ENCODE assay signal across 1 cellular context in the genomic region with DNA sequence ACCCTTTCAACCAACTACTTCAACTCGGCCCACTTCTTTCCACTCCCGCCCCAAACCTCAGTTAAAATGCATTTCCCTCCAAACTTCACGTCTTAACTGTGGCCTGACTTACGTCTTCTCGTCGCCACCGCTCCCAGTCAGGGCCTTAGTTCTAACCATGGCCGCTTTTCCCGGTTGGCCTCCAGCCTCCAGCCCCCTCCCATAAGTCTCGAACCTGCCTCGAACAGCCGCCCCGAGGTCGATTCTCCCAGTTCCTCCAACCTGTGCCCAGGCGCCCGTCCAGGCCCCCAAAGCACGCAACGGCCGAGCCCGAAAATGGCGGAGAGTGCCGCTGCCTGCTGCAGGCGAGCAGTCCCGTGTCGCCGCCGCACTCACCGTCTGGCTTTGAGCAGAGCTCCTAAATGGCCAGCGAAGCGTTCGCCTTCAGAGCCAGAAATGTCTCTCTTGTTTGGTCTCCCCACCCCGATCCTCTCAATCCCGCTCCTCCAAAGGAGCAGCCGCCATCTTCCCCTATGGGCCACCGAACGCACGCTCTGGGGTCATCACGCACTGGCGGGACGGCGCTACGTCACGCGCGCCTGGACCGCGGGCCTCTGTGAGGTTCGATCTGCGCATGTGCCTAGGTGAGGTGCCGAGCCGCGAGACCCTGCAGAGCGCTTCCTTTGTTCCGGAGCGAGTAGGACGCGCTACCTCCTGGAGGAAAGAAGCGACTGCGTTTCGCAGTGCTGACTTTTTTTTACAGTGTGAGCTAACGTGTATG.
A peak's percentile ranks its signal among the peaks of the same experiment; 100 is the strongest.
TF ChIP-seq lines count a peak whose summit lies in the region.

Gene WDR33, minus strand, starts transcription at position 535 of the 760 bp plus-strand sequence. CDS start 40,190 bp downstream, outside the sequence.

TF ChIP-seq in HepG2, 621 proteins besides CTCF, POLR2A, EP300 and RAD21 (continued from another document and continues in another):
- TF ChIP-seq NR1H2 (CRISPR knock-in tag; IDR thresholded peaks at IDR 0.05; ENCODE audit: borderline replicate concordance, low read depth) (no peak; the same call in 1 of the 2 replicates), ZNF335 (CRISPR knock-in tag; IDR thresholded peaks at IDR 0.05) (peak; percentile 26; the same call in 1 of the 2 replicates), ZFP41 (CRISPR knock-in tag; IDR thresholded peaks at IDR 0.05; ENCODE audit: borderline replicate concordance) (peak; percentile 57), NR2F2 (IDR thresholded peaks at IDR 0.05; ENCODE audit: borderline replicate concordance, low read depth) (peak; percentile 43; the same call in 1 of the 2 replicates), ELF1 (CRISPR knock-in tag; IDR thresholded peaks at IDR 0.05) (peak; percentile 81; the same call in 1 of the 2 replicates), FOXK1 (CRISPR knock-in tag; IDR thresholded peaks at IDR 0.05; ENCODE audit: borderline replicate concordance, low read depth) (peak; percentile 47; the same call in 1 of the 2 replicates), NFKBIZ (CRISPR knock-in tag; IDR thresholded peaks at IDR 0.05) (peak; percentile 89; the same call in 1 of the 2 replicates), HHEX (CRISPR knock-in tag; IDR thresholded peaks at IDR 0.05) (no peak), HDAC2 (CRISPR knock-in tag; IDR thresholded peaks at IDR 0.05) (peak; percentile 89), ZNF567 (CRISPR knock-in tag; IDR thresholded peaks at IDR 0.05; ENCODE audit: borderline replicate concordance) (peak; percentile 25; the same call in 1 of the 2 replicates), ZBTB37 (CRISPR knock-in tag; IDR thresholded peaks at IDR 0.05) (peak; percentile 46; the same call in 1 of the 2 replicates), XBP1 (CRISPR knock-in tag; IDR thresholded peaks at IDR 0.05) (0 out of 2 replicates have a peak, but pooled peaks have one; percentile 31), POGK (CRISPR knock-in tag; conservative IDR thresholded peaks at IDR 0.05) (peak; percentile 92), SNAPC2 (CRISPR knock-in tag; IDR thresholded peaks at IDR 0.05) (peak; percentile 70; the same call in 1 of the 2 replicates), SOX6 (IDR thresholded peaks at IDR 0.05) (no peak), SOX6 (CRISPR knock-in tag; IDR thresholded peaks at IDR 0.05) (peak; percentile 75), SMAD1 (CRISPR knock-in tag; IDR thresholded peaks at IDR 0.05; ENCODE audit: borderline replicate concordance, low read depth) (peak; percentile 98), HNRNPK (IDR thresholded peaks at IDR 0.05; ENCODE audit: low read depth, low read length, poor library complexity, severe bottlenecking) (no peak), TAF15 (IDR thresholded peaks at IDR 0.05; ENCODE audit: low read depth, low read length, poor library complexity, severe bottlenecking) (no peak), ZNF124 (CRISPR knock-in tag; IDR thresholded peaks at IDR 0.05) (peak; percentile 97; the same call in 1 of the 2 replicates), FOXO4 (CRISPR knock-in tag; conservative IDR thresholded peaks at IDR 0.05) (no peak), POLR2G (IDR thresholded peaks at IDR 0.05; ENCODE audit: low read depth, low read length) (peak; percentile 99), ZNF7 (CRISPR knock-in tag; IDR thresholded peaks at IDR 0.05) (no peak), HOXA7 (CRISPR knock-in tag; IDR thresholded peaks at IDR 0.05) (0 out of 2 replicates have a peak, but pooled peaks have one; percentile 58), NAIF1 (CRISPR knock-in tag; IDR thresholded peaks at IDR 0.05; ENCODE audit: borderline replicate concordance) (no peak; the same call in none of the 2 replicates), ZNF121 (CRISPR knock-in tag; IDR thresholded peaks at IDR 0.05) (peak; percentile 87), NCOA2 (CRISPR knock-in tag; IDR thresholded peaks at IDR 0.05) (peak; percentile 72), RFXANK (CRISPR knock-in tag; IDR thresholded peaks at IDR 0.05) (peak; percentile 86; the same call in 1 of the 2 replicates), TP53 (CRISPR knock-in tag; conservative IDR thresholded peaks at IDR 0.05) (0 out of 2 replicates have a peak, but pooled peaks have one; percentile 52), ZMAT3 (CRISPR knock-in tag; conservative IDR thresholded peaks at IDR 0.05) (peak; percentile 70), ZNF766 (CRISPR knock-in tag; IDR thresholded peaks at IDR 0.05; ENCODE audit: borderline replicate concordance) (0 out of 2 replicates have a peak, but pooled peaks have one; percentile 57), ZNF451 (CRISPR knock-in tag; IDR thresholded peaks at IDR 0.05) (peak; percentile 70), HNRNPL (IDR thresholded peaks at IDR 0.05; ENCODE audit: low read depth, low read length) (peak; percentile 66; the same call in 1 of the 2 replicates), ATF7-NPFF (CRISPR knock-in tag; IDR thresholded peaks at IDR 0.05; ENCODE audit: low read depth) (peak; percentile 26; the same call in 1 of the 2 replicates), SRF (IDR thresholded peaks at IDR 0.05; ENCODE audit: low read depth, low read length) (0 out of 2 replicates have a peak, but pooled peaks have one; percentile 3), NFYC (CRISPR knock-in tag; IDR thresholded peaks at IDR 0.05) (peak; percentile 52; the same call in 1 of the 2 replicates)
- TF ChIP-seq, protein P1, sequence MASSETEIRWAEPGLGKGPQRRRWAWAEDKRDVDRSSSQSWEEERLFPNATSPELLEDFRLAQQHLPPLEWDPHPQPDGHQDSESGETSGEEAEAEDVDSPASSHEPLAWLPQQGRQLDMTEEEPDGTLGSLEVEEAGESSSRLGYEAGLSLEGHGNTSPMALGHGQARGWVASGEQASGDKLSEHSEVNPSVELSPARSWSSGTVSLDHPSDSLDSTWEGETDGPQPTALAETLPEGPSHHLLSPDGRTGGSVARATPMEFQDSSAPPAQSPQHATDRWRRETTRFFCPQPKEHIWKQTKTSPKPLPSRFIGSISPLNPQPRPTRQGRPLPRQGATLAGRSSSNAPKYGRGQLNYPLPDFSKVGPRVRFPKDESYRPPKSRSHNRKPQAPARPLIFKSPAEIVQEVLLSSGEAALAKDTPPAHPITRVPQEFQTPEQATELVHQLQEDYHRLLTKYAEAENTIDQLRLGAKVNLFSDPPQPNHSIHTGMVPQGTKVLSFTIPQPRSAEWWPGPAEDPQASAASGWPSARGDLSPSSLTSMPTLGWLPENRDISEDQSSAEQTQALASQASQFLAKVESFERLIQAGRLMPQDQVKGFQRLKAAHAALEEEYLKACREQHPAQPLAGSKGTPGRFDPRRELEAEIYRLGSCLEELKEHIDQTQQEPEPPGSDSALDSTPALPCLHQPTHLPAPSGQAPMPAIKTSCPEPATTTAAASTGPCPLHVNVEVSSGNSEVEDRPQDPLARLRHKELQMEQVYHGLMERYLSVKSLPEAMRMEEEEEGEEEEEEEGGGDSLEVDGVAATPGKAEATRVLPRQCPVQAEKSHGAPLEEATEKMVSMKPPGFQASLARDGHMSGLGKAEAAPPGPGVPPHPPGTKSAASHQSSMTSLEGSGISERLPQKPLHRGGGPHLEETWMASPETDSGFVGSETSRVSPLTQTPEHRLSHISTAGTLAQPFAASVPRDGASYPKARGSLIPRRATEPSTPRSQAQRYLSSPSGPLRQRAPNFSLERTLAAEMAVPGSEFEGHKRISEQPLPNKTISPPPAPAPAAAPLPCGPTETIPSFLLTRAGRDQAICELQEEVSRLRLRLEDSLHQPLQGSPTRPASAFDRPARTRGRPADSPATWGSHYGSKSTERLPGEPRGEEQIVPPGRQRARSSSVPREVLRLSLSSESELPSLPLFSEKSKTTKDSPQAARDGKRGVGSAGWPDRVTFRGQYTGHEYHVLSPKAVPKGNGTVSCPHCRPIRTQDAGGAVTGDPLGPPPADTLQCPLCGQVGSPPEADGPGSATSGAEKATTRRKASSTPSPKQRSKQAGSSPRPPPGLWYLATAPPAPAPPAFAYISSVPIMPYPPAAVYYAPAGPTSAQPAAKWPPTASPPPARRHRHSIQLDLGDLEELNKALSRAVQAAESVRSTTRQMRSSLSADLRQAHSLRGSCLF (CRISPR knock-in tag; IDR thresholded peaks at IDR 0.05; ENCODE audit: borderline replicate concordance): peak; percentile 13
- TF ChIP-seq, protein P2, sequence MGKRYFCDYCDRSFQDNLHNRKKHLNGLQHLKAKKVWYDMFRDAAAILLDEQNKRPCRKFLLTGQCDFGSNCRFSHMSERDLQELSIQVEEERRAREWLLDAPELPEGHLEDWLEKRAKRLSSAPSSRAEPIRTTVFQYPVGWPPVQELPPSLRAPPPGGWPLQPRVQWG (CRISPR knock-in tag; IDR thresholded peaks at IDR 0.05; ENCODE audit: borderline replicate concordance, low read depth): no peak
- TF ChIP-seq, protein P3, sequence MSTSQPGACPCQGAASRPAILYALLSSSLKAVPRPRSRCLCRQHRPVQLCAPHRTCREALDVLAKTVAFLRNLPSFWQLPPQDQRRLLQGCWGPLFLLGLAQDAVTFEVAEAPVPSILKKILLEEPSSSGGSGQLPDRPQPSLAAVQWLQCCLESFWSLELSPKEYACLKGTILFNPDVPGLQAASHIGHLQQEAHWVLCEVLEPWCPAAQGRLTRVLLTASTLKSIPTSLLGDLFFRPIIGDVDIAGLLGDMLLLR (CRISPR knock-in tag; IDR thresholded peaks at IDR 0.05): peak; percentile 64
- TF ChIP-seq, protein P4, sequence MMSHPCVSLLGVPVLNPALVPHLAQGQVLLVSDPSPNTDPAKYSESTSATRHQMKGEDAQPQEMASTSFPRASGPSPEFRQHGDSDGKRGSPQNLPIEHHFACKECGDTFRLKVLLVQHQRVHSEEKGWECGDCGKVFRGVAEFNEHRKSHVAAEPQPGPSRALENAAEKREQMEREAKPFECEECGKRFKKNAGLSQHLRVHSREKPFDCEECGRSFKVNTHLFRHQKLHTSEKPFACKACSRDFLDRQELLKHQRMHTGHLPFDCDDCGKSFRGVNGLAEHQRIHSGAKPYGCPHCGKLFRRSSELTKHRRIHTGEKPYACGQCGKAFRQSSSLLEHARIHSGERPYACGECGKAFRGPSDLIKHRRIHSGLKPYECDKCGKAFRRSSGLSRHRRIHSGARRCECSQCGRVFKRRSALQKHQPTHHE (CRISPR knock-in tag; IDR thresholded peaks at IDR 0.05; ENCODE audit: borderline replicate concordance): peak; percentile 84
- TF ChIP-seq, protein P5, sequence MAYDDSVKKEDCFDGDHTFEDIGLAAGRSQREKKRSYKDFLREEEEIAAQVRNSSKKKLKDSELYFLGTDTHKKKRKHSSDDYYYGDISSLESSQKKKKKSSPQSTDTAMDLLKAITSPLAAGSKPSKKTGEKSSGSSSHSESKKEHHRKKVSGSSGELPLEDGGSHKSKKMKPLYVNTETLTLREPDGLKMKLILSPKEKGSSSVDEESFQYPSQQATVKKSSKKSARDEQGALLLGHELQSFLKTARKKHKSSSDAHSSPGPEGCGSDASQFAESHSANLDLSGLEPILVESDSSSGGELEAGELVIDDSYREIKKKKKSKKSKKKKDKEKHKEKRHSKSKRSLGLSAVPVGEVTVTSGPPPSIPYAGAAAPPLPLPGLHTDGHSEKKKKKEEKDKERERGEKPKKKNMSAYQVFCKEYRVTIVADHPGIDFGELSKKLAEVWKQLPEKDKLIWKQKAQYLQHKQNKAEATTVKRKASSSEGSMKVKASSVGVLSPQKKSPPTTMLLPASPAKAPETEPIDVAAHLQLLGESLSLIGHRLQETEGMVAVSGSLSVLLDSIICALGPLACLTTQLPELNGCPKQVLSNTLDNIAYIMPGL (CRISPR knock-in tag; IDR thresholded peaks at IDR 0.05; ENCODE audit: borderline replicate concordance in 1 of 2, low read depth in 1 of 2): peak; percentile 93 to 97
- TF ChIP-seq, protein P6, sequence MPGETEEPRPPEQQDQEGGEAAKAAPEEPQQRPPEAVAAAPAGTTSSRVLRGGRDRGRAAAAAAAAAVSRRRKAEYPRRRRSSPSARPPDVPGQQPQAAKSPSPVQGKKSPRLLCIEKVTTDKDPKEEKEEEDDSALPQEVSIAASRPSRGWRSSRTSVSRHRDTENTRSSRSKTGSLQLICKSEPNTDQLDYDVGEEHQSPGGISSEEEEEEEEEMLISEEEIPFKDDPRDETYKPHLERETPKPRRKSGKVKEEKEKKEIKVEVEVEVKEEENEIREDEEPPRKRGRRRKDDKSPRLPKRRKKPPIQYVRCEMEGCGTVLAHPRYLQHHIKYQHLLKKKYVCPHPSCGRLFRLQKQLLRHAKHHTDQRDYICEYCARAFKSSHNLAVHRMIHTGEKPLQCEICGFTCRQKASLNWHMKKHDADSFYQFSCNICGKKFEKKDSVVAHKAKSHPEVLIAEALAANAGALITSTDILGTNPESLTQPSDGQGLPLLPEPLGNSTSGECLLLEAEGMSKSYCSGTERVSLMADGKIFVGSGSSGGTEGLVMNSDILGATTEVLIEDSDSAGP (CRISPR knock-in tag; IDR thresholded peaks at IDR 0.05; ENCODE audit: borderline replicate concordance): peak; percentile 96
